ENCODE assay signal across 9 cellular contexts in genomic region chr2:47008381-47009280, GRCh38.
DNase-seq lines count a peak whose midpoint lies in the region; ATAC-seq, FAIRE-seq and TF ChIP-seq lines count a peak whose summit lies in the region.
"Had no signal": no experiment of that assay in that cellular context is flagged by ENCODE, and none has a peak within 500 bp of the region (broad histone marks: within the 10 kb centered on the region; RNA-seq: fewer than 3 reads in every experiment).

No MANE protein-coding gene starts in this region.

- H3K9me3 ChIP-seq in NT2/D1 (ENCODE audit: insufficient read depth, low read length) (no peaks in the 10 kb centered on the region), pancreas (no peaks in the 10 kb centered on the region), PC-9 (ENCODE audit: insufficient read depth, low read depth) (no peaks in the 10 kb centered on the region)

- no peak for TF ChIP-seq CTCF in pancreas (IDR thresholded peaks at IDR 0.05)
- no peak for TF ChIP-seq CTCF in PC-9 (conservative IDR thresholded peaks at IDR 0.05)

- H3K27me3 ChIP-seq in NT2/D1 (ENCODE audit: insufficient read depth, insufficient read length) (no peaks in the 10 kb centered on the region), pancreas (no peaks in the 10 kb centered on the region), PC-9 (ENCODE audit: insufficient read depth, low read depth) (no peaks in the 10 kb centered on the region)

- CTCF ChIA-PET in PC-9 (lab: Charles Lee), result no interaction called here

- H3K79me2 ChIP-seq in PC-9 (ENCODE audit: low read depth), result no peaks in the 10 kb centered on the region

- no TSS peak for BruUV-seq in PC-9 (replicated peaks; lab: Mats Ljungman, UMichigan)

- H3K27ac ChIP-seq in pancreas, result no peak overlapping the region
- H3K27ac ChIP-seq in PC-9, result no peak overlapping the region

- no peaks in the 10 kb centered on the region for H4K20me1 ChIP-seq in PC-9 (ENCODE audit: insufficient read depth)

- H3K9me2 ChIP-seq in PC-9 (ENCODE audit: insufficient read depth), result no peaks in the 10 kb centered on the region

- H3F3A ChIP-seq in PC-9 (ENCODE audit: insufficient read depth, low read depth), result peaks cover 6% of the 10 kb centered on the region; the same call in 1 of the 2 replicates

- H3K4me3 ChIP-seq in NT2/D1 (ENCODE audit: insufficient read length, low read depth) (peak overlapping the region; percentile 8), pancreas (no peak overlapping the region), PC-9 (no peak overlapping the region)

- FAIRE-seq in pancreas (lab: Jason Lieb, UNC), result no peak
- FAIRE-seq: RCC 7860 had no signal

- peak overlapping the region; percentile 42 for H3K9ac ChIP-seq in NT2/D1 (ENCODE audit: insufficient read length, low read depth)

- peak; percentile 29 to 71 (median 52) for ATAC-seq in pancreas
- ATAC-seq in GM18873 (IDR thresholded peaks at IDR 0.05; ENCODE audit: low FRiP score, unreplicated experiment), result no peak

- 62 to 67% methylated on average over 14 of the region's 14 CpGs for WGBS in pancreas, 2 donors

- no peak overlapping the region for H3K4me2 ChIP-seq in PC-9

- peaks cover 15% of the 10 kb centered on the region for H3K4me1 ChIP-seq in NT2/D1 (ENCODE audit: insufficient read depth, insufficient read length)
- H3K4me1 ChIP-seq in pancreas, result no peaks in the 10 kb centered on the region
- peaks cover 14% of the 10 kb centered on the region for H3K4me1 ChIP-seq in PC-9 (replicated peaks; ENCODE audit: insufficient read depth)

- H2AFZ ChIP-seq in PC-9, result no peak overlapping the region

- H3K36me3 ChIP-seq in NT2/D1 (ENCODE audit: insufficient read depth, insufficient read length, low read length) (peaks cover 58% of the 10 kb centered on the region), pancreas (peaks cover 0 to 49% (median 0%) of the 10 kb centered on the region in 3 donors), PC-9 (ENCODE audit: low read depth) (peaks cover 8% of the 10 kb centered on the region)

- intact Hi-C loops in pancreas (cut with DNase I) (no loop called here), PC-9 (cut with micrococcal nuclease; ENCODE audit: unreplicated experiment) (no loop called here)

- DNase-seq in EH (ENCODE audit: low read depth) (peak; percentile 90), NT2/D1 (ENCODE audit: low read depth, low spot score) (peak; percentile 79), globus pallidus (ENCODE audit: low spot score) (peak; percentile 62), pancreas (peak in 2 of 6 donors; percentile 27 to 72), PC-9 (no peak), middle frontal gyrus (ENCODE audit: extremely low spot score, low spot score) (no peak)
- no peak for DNase-seq in stimulated activated CD4-positive, alpha-beta T cell treated with anti-CD3 and anti-CD28 coated beads, Interleukin-4, amount 100 ng/mL, for 1 hour

- POLR2A ChIA-PET in PC-9 (lab: Charles Lee; ENCODE audit: unreplicated experiment), result no interaction called here

Comparison
In these comparisons a context has a peak if more than half of its experiments do, and no peak if none do; other contexts are left out.
1. DNase-seq: peak in EH (single experiment), NT2/D1 (single experiment) and globus pallidus (single experiment); none in stimulated activated CD4-positive, alpha-beta T cell treated with anti-CD3 and anti-CD28 coated beads, Interleukin-4, amount 100 ng/mL, for 1 hour (single experiment), PC-9 (0 of 2) and middle frontal gyrus (single experiment).